Comparison of ENCODE assay signal across 1 cellular context in the genomic region with DNA sequence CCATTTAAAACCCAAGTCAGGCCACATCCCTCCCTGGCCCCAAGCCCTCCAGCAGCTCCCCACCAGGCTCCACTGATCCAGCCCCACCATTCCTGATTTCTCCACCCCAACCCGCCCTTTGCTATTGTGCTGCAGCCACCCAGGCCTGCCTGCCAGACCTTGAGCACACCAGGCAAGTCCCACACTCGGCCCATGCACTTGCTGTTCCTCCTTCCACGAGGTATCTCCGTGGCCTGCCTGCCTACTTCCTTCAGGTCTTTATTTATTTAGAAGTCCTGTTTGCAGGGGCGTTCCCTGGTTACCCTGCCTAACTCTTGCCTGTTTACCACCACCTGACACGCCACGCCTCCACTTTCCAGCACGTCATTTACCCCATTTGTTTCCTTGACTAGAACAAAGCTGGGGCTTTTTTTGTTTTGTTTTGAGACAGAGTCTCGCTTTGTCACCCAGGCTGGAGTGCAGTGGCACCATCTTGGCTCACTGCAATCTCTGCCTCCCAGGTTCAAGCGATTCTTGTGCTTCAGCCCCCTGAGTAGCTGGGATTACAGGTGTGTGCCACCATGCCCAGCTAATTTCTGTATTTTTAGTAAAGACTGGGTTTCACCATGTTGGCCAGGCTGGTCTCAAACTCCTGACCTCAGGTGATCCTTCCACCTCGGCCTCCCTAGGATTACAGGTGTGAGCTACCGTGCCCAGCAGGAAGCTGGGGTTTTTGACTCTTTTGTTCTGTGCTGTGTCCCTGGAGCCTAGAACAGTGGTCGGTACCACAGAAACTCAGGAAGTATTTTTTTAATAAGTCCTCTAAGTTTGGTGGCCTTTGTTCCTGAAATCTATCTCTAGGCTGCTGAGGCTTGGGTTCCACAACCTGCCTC.
TF ChIP-seq lines count a peak whose summit lies in the region.

No MANE protein-coding gene starts in this region.

TF ChIP-seq in GM12878, 131 proteins besides CTCF, POLR2A, EP300 and RAD21 (continued from another document):
- TF ChIP-seq, protein P1, sequence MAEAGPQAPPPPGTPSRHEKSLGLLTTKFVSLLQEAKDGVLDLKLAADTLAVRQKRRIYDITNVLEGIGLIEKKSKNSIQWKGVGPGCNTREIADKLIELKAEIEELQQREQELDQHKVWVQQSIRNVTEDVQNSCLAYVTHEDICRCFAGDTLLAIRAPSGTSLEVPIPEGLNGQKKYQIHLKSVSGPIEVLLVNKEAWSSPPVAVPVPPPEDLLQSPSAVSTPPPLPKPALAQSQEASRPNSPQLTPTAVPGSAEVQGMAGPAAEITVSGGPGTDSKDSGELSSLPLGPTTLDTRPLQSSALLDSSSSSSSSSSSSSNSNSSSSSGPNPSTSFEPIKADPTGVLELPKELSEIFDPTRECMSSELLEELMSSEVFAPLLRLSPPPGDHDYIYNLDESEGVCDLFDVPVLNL (IDR thresholded peaks at IDR 0.05; ENCODE audit: low read depth, low read length), result no peak
- TF ChIP-seq EGR1 (IDR thresholded peaks at IDR 0.05; ENCODE audit: borderline replicate concordance in 1 of 2, low read depth in 2 of 2, low read length in 2 of 2) (0 out of 3 replicates have a peak, but pooled peaks of 1 of the 2 experiments have one; percentile 38), CREM (IDR thresholded peaks at IDR 0.05; ENCODE audit: low read depth) (peak; percentile 92), PML (IDR thresholded peaks at IDR 0.05; ENCODE audit: low read length) (no peak), IRF4 (IDR thresholded peaks at IDR 0.05; ENCODE audit: low read depth, low read length) (peak; percentile 10; the same call in 1 of the 2 replicates), NFXL1 (IDR thresholded peaks at IDR 0.05; ENCODE audit: borderline replicate concordance) (no peak), SREBF1 (IDR thresholded peaks at IDR 0.05; ENCODE audit: low read length) (no peak; the same call in 1 of the 2 replicates), DPF2 (IDR thresholded peaks at IDR 0.05) (peak; percentile 40; the same call in 1 of the 2 replicates), SMARCA5 (IDR thresholded peaks at IDR 0.05) (peak; percentile 69), MYC (IDR thresholded peaks at IDR 0.05; ENCODE audit: insufficient read depth, insufficient read length, insufficient replicate concordance, low read length, severe bottlenecking) (peak; percentile 66), MTA2 (IDR thresholded peaks at IDR 0.05; ENCODE audit: low read depth) (peak; percentile 94), HDGF (IDR thresholded peaks at IDR 0.05) (peak; percentile 93)
- TF ChIP-seq, protein P2, sequence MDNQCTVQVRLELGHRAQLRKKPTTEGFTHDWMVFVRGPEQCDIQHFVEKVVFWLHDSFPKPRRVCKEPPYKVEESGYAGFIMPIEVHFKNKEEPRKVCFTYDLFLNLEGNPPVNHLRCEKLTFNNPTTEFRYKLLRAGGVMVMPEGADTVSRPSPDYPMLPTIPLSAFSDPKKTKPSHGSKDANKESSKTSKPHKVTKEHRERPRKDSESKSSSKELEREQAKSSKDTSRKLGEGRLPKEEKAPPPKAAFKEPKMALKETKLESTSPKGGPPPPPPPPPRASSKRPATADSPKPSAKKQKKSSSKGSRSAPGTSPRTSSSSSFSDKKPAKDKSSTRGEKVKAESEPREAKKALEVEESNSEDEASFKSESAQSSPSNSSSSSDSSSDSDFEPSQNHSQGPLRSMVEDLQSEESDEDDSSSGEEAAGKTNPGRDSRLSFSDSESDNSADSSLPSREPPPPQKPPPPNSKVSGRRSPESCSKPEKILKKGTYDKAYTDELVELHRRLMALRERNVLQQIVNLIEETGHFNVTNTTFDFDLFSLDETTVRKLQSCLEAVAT (IDR thresholded peaks at IDR 0.05), result peak; percentile 84
- TF ChIP-seq, protein P3, sequence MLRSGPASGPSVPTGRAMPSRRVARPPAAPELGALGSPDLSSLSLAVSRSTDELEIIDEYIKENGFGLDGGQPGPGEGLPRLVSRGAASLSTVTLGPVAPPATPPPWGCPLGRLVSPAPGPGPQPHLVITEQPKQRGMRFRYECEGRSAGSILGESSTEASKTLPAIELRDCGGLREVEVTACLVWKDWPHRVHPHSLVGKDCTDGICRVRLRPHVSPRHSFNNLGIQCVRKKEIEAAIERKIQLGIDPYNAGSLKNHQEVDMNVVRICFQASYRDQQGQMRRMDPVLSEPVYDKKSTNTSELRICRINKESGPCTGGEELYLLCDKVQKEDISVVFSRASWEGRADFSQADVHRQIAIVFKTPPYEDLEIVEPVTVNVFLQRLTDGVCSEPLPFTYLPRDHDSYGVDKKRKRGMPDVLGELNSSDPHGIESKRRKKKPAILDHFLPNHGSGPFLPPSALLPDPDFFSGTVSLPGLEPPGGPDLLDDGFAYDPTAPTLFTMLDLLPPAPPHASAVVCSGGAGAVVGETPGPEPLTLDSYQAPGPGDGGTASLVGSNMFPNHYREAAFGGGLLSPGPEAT (IDR thresholded peaks at IDR 0.05; ENCODE audit: low read depth), result peak; percentile 100
- TF ChIP-seq, protein P4, sequence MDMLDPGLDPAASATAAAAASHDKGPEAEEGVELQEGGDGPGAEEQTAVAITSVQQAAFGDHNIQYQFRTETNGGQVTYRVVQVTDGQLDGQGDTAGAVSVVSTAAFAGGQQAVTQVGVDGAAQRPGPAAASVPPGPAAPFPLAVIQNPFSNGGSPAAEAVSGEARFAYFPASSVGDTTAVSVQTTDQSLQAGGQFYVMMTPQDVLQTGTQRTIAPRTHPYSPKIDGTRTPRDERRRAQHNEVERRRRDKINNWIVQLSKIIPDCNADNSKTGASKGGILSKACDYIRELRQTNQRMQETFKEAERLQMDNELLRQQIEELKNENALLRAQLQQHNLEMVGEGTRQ (IDR thresholded peaks at IDR 0.05; ENCODE audit: borderline replicate concordance, low read depth, low read length), result peak; percentile 54
- TF ChIP-seq, protein P5, sequence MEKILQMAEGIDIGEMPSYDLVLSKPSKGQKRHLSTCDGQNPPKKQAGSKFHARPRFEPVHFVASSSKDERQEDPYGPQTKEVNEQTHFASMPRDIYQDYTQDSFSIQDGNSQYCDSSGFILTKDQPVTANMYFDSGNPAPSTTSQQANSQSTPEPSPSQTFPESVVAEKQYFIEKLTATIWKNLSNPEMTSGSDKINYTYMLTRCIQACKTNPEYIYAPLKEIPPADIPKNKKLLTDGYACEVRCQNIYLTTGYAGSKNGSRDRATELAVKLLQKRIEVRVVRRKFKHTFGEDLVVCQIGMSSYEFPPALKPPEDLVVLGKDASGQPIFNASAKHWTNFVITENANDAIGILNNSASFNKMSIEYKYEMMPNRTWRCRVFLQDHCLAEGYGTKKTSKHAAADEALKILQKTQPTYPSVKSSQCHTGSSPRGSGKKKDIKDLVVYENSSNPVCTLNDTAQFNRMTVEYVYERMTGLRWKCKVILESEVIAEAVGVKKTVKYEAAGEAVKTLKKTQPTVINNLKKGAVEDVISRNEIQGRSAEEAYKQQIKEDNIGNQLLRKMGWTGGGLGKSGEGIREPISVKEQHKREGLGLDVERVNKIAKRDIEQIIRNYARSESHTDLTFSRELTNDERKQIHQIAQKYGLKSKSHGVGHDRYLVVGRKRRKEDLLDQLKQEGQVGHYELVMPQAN (conservative IDR thresholded peaks at IDR 0.05), result peak; percentile 56
